In the genomic region with DNA sequence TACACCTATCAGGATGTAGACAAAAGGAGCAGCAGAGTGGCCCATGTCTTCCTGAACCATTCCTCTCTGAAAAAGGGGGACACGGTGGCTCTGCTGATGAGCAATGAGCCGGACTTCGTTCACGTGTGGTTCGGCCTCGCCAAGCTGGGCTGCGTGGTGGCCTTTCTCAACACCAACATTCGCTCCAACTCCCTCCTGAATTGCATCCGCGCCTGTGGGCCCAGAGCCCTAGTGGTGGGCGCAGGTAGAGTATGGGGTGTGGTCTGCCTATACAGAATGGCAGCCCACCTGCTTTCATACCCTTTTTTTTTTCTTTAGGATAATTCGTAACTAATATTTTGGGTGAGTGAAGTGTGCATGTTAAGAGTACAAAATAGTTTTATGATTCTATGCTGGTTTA, we compare ENCODE assay signal across 25 cellular contexts. TPM values are rescaled to one million over a fixed set of nuclear protein-coding genes. Genes with fewer than 3 reads are reported as not detected.
DNase-seq lines count a peak whose midpoint lies in the region; ATAC-seq and TF ChIP-seq lines count a peak whose summit lies in the region.
"Had no signal": no experiment of that assay in that cellular context is flagged by ENCODE, and none has a peak within 500 bp of the region (broad histone marks: within the 10 kb centered on the region; RNA-seq: fewer than 3 reads in every experiment).

No MANE protein-coding gene starts in this region.

- H3K36me3 ChIP-seq in GM23338 (ENCODE audit: insufficient read depth) (no peaks in the 10 kb centered on the region), heart right ventricle (no peaks in the 10 kb centered on the region)
- H3K36me3 ChIP-seq: left lung, thoracic aorta had no signal

- H3K4me3 Mint-ChIP-seq in GM23338 (peak overlapping the region; percentile 72), mesothelial cell of epicardium (peak overlapping the region; percentile 83)
- H3K4me3 Mint-ChIP-seq: activated CD4-positive, alpha-beta T cell treated with anti-CD3 and anti-CD28 coated beads, Interleukin-2, amount 10 ng/mL, durations not matched to agents 7 days and 5 days; activated naive CD8-positive, alpha-beta T cell treated with anti-CD3 and anti-CD28 coated beads, Interleukin-2, amount 50 U/mL, for 24 hours; dendritic cell treated with granulocyte-macrophage colony-stimulating factor and Interleukin-4, amounts not matched to agents 40 ng/mL and 50 ng/mL, for 4 days; stimulated activated memory B cell treated with anti-CD40 and anti-IgM and Interleukin-4, amounts not matched to agents 10 μg/mL and 1 μg/mL and 100 μg/mL, for 72 hours had no signal

- in situ Hi-C loops in astrocyte of the cerebellum (cut with HindIII; ENCODE audit: low sequenced_read_pairs): no loop called here

- TF ChIP-seq POLR2A in GM18505 (IDR thresholded peaks at IDR 0.05; ENCODE audit: borderline replicate concordance, extremely low read depth, insufficient read depth, insufficient read length): no peak

- no peaks in the 10 kb centered on the region for H3F3A ChIP-seq in GM23338 (replicated peaks; ENCODE audit: low read depth)

- H3K36me3 Mint-ChIP-seq in GM23338 (ENCODE audit: low read depth) (0 out of 3 replicates have a peak, but pooled peaks cover under 1% of the 10 kb centered on the region), mesothelial cell of epicardium (peaks cover 24% of the 10 kb centered on the region)
- H3K36me3 Mint-ChIP-seq: stimulated activated memory B cell treated with anti-CD40 and anti-IgM and Interleukin-4, amounts not matched to agents 10 μg/mL and 1 μg/mL and 100 μg/mL, for 72 hours had no signal

- H3K27ac ChIP-seq in GM23338 (ENCODE audit: low read depth) (no peak overlapping the region), heart right ventricle (peak overlapping the region in 3 of 10 donors; percentile 77 to 78 (median 77))
- H3K27ac ChIP-seq: KMS-11, left lung, thoracic aorta had no signal

- H3K27me3 Mint-ChIP-seq in GM23338 (ENCODE audit: insufficient read depth, low read depth, poor library complexity) (peaks cover 23% of the 10 kb centered on the region), mesothelial cell of epicardium (ENCODE audit: low read depth) (no peaks in the 10 kb centered on the region)

- H3K79me2 ChIP-seq in GM23338 (replicated peaks; ENCODE audit: insufficient read depth): no peaks in the 10 kb centered on the region

- peak overlapping the region; percentile 95 for H3K4me2 ChIP-seq in GM23338
- H3K4me2 ChIP-seq: KMS-11 had no signal

- no peaks in the 10 kb centered on the region for H4K20me1 ChIP-seq in GM23338 (replicated peaks; ENCODE audit: insufficient read depth)

- peaks cover 0 to 8% (median 0%) of the 10 kb centered on the region in 11 donors for H3K9me3 ChIP-seq in heart right ventricle
- H3K9me3 ChIP-seq: left lung, thoracic aorta had no signal

- H2AFZ ChIP-seq in GM23338: peak overlapping the region; percentile 99; the same call in 1 of the 2 replicates

- H3K27ac Mint-ChIP-seq in GM23338 (no peak overlapping the region), mesothelial cell of epicardium (peak overlapping the region; percentile 61)
- H3K27ac Mint-ChIP-seq: activated CD4-positive, alpha-beta T cell treated with anti-CD3 and anti-CD28 coated beads, Interleukin-2, amount 10 ng/mL, durations not matched to agents 7 days and 5 days; activated naive CD8-positive, alpha-beta T cell treated with anti-CD3 and anti-CD28 coated beads, Interleukin-2, amount 50 U/mL, for 24 hours; dendritic cell treated with granulocyte-macrophage colony-stimulating factor and Interleukin-4, amounts not matched to agents 40 ng/mL and 50 ng/mL, for 4 days; stimulated activated memory B cell treated with anti-CD40 and anti-IgM and Interleukin-4, amounts not matched to agents 10 μg/mL and 1 μg/mL and 100 μg/mL, for 72 hours had no signal

- intact Hi-C loops in heart right ventricle (cut with DNase I): loop anchor here in 1 of 10 donors (5.0 kb wide), 1 partner anchor 44 kb away; no protein-coding TSS in a partner anchor

- WGBS in heart right ventricle, 2 donors: 48 to 60% methylated on average over 12 of the region's 12 CpGs

- H3K4me3 ChIP-seq in GM23338 (peak overlapping the region; percentile 86; the same call in 1 of the 2 replicates), astrocyte of the cerebellum (ENCODE audit: low read depth, low read length) (no peak overlapping the region), heart right ventricle (peak overlapping the region; percentile 6 to 63 (median 54))
- H3K4me3 ChIP-seq: thoracic aorta had no signal

- H3K4me1 Mint-ChIP-seq in GM23338 (peaks cover 13% of the 10 kb centered on the region), mesothelial cell of epicardium (peaks cover 22% of the 10 kb centered on the region)
- H3K4me1 Mint-ChIP-seq: activated CD4-positive, alpha-beta T cell treated with anti-CD3 and anti-CD28 coated beads, Interleukin-2, amount 10 ng/mL, durations not matched to agents 7 days and 5 days; activated naive CD8-positive, alpha-beta T cell treated with anti-CD3 and anti-CD28 coated beads, Interleukin-2, amount 50 U/mL, for 24 hours; stimulated activated memory B cell treated with anti-CD40 and anti-IgM and Interleukin-4, amounts not matched to agents 10 μg/mL and 1 μg/mL and 100 μg/mL, for 72 hours had no signal

- TF ChIP-seq CTCF in GM23338 (conservative IDR thresholded peaks at IDR 0.05; ENCODE audit: low read depth in 2 of 2): peak; percentile 16 to 38; a peak in 1 of 4 replicates
- TF ChIP-seq CTCF in astrocyte of the cerebellum (IDR thresholded peaks at IDR 0.05; ENCODE audit: low read depth, low read length, missing control alignments): peak; percentile 4
- peak in 1 of 9 donors; percentile 11 for TF ChIP-seq CTCF in heart right ventricle (IDR thresholded peaks at IDR 0.05)
- peak; percentile 39 for TF ChIP-seq CTCF in mesothelial cell of epicardium (IDR thresholded peaks at IDR 0.05; ENCODE audit: unreplicated experiment)

- H3K9me3 Mint-ChIP-seq in GM23338: 0 out of 3 replicates have a peak, but pooled peaks cover 2% of the 10 kb centered on the region
- peaks cover 25% of the 10 kb centered on the region for H3K9me3 Mint-ChIP-seq in mesothelial cell of epicardium
- H3K9me3 Mint-ChIP-seq: activated CD4-positive, alpha-beta T cell treated with anti-CD3 and anti-CD28 coated beads, Interleukin-2, amount 10 ng/mL, durations not matched to agents 7 days and 5 days had no signal

- H3K9me2 ChIP-seq in GM23338 (ENCODE audit: insufficient read depth): peaks cover 3% of the 10 kb centered on the region; the same call in 1 of the 2 replicates

- peak; percentile 46 for DNase-seq in GM23338 (ENCODE audit: low spot score)
- DNase-seq in astrocyte of the cerebellum (ENCODE audit: low read depth): no peak
- no peak for DNase-seq in heart right ventricle
- DNase-seq in mesothelial cell of epicardium (ENCODE audit: low spot score in 2 of 2, unreplicated experiment in 2 of 2): no peak
- no peak for DNase-seq in NCI-H510A treated with DMSO at 0.1 percent for 48 hours (lab: John Stamatoyannopoulos, UW)
- no peak for DNase-seq in cerebellar nuclear complex (lab: John Stamatoyannopoulos, UW)
- DNase-seq in OCI-M2 (lab: John Stamatoyannopoulos, UW; ENCODE audit: unreplicated experiment): no peak
- DNase-seq: ACHN; activated CD4-positive, alpha-beta T cell treated with anti-CD3 and anti-CD28 coated beads, Interleukin-2, amount 10 ng/mL, durations not matched to agents 7 days and 5 days; activated CD8-positive, alpha-beta memory T cell treated with anti-CD3 and anti-CD28 coated beads, Interleukin-2, amount 50 U/mL, for 4 hours; activated naive CD8-positive, alpha-beta T cell treated with anti-CD3 and anti-CD28 coated beads, Interleukin-2, amount 50 U/mL, for 24 hours; C1 segment of cervical spinal cord; EL; NCI-H1694 treated with DMSO at 0.1 percent for 48 hours; NCI-H748 treated with DMSO at 0.1 percent for 48 hours; nucleus accumbens; SIG-M5; T-helper 1 cell had no signal

- H3K4me1 ChIP-seq in GM23338 (ENCODE audit: insufficient read depth): no peaks in the 10 kb centered on the region
- H3K4me1 ChIP-seq in heart right ventricle: peaks cover 0 to 5% (median 0%) of the 10 kb centered on the region in 9 donors
- H3K4me1 ChIP-seq: left lung had no signal

- ATAC-seq in GM23338 (peak; percentile 60), heart right ventricle (peak in 6 of 8 donors; percentile 9 to 74 (median 55)), GM18505 (IDR thresholded peaks at IDR 0.05; ENCODE audit: unreplicated experiment) (no peak)
- ATAC-seq: left lung; stimulated activated memory B cell treated with anti-CD40 and anti-IgM and Interleukin-4, amounts not matched to agents 10 μg/mL and 1 μg/mL and 100 μg/mL, for 72 hours had no signal

- H3K27me3 ChIP-seq in GM23338 (ENCODE audit: insufficient read depth) (peaks cover 33% of the 10 kb centered on the region), heart right ventricle (peaks cover 0 to 29% (median 15%) of the 10 kb centered on the region in 7 donors)

TF ChIP-seq in GM23338, 12 proteins besides CTCF, POLR2A, EP300 and RAD21 (continues in another document):
- no peak for TF ChIP-seq JUNB (IDR thresholded peaks at IDR 0.05; ENCODE audit: unreplicated experiment)
- TF ChIP-seq EZH2 (IDR thresholded peaks at IDR 0.05; ENCODE audit: low read depth, unreplicated experiment): no peak
- TF ChIP-seq CREB1 (CRISPR knock-in tag; IDR thresholded peaks at IDR 0.05; ENCODE audit: low read depth): no peak
- TF ChIP-seq EZH2phosphoT487 (IDR thresholded peaks at IDR 0.05; ENCODE audit: unreplicated experiment): no peak
- no peak for TF ChIP-seq NANOG (IDR thresholded peaks at IDR 0.05; ENCODE audit: borderline replicate concordance)

RNA-seq across cellular contexts. Expression of a gene that starts 1.1 kb away (rescaled TPM):
- 3.4 and 4.8 TPM in 2 replicates for total RNA-seq in GM23338 (2014; rRNA removed; shearing (Covaris generic))
- polyA plus RNA-seq in GM23338 (2016; fragmentation: Nextera tagmentation; extraction: Ambion mirVana): 2.0 and 2.2 TPM in 2 replicates
- 100 to 1,000 TPM in 1 of 10 donors, 10 to 100 TPM in 9; 36.5 to 125 (median 61.4) TPM for total RNA-seq in heart right ventricle
- 10 to 100 TPM; 11.0 to 26.3 TPM for polyA plus RNA-seq in heart right ventricle
- total RNA-seq in mesothelial cell of epicardium: 26.3 to 30.0 TPM (median 28.4 TPM) in 3 replicates
- total RNA-seq: activated CD4-positive, alpha-beta T cell treated with anti-CD3 and anti-CD28 coated beads, Interleukin-2, amount 10 ng/mL, durations not matched to agents 7 days and 5 days; OCI-LY7 had no signal
